ENCODE assay signal across 19 cellular contexts in the genomic region with DNA sequence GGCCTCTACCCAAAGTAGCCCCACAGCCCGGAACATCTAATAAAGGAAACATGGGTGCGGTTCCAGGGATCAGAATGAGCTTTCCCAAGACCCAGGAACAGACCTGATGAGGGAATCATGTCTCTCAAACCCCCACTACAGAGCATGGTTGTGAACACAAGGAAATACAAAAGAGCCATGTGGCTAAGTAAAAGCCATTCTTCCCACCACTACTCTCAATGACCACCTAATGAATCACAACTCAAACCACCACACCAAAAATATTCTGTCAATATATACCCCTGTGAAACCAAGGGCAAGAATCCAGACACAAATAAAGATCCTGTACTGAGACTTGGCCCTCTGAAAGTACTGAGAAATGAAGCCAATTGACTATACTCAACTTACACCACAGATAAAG. TPM values are rescaled to one million over a fixed set of nuclear protein-coding genes. Genes with fewer than 3 reads are reported as not detected.
DNase-seq lines count a peak whose midpoint lies in the region; ATAC-seq and TF ChIP-seq lines count a peak whose summit lies in the region.
"Had no signal": no experiment of that assay in that cellular context is flagged by ENCODE, and none has a peak within 500 bp of the region (broad histone marks: within the 10 kb centered on the region; RNA-seq: fewer than 3 reads in every experiment).

No MANE protein-coding gene starts in this region.

- intact Hi-C loops in PC-3 (cut with micrococcal nuclease) (no loop called here), lower leg skin (cut with DNase I; ENCODE audit: low total_unique reads) (no loop called here)

- H3K4me1 ChIP-seq in GM23338 (ENCODE audit: insufficient read depth): no peaks in the 10 kb centered on the region
- H3K4me1 ChIP-seq in PC-3 (ENCODE audit: insufficient read depth, low read length): no peaks in the 10 kb centered on the region; the same call in 1 of the 2 replicates
- peaks cover 3% of the 10 kb centered on the region for H3K4me1 ChIP-seq in mesenchymal stem cell (ENCODE audit: control insufficient read depth, insufficient read depth, low read depth, low read length)
- H3K4me1 ChIP-seq: A549, BLaER1 had no signal

- no peak for TF ChIP-seq CTCF in GM23338 (conservative IDR thresholded peaks at IDR 0.05; ENCODE audit: low read depth in 2 of 2)
- TF ChIP-seq CTCF in PC-3 (conservative IDR thresholded peaks at IDR 0.05; ENCODE audit: low read depth, low read length): no peak
- TF ChIP-seq CTCF in lower leg skin (IDR thresholded peaks at IDR 0.05): no peak

- no peak overlapping the region for H2BK5ac ChIP-seq in mesenchymal stem cell (ENCODE audit: low read depth, low read length, poor library complexity, severe bottlenecking)

- H3K36me3 ChIP-seq in GM23338 (ENCODE audit: insufficient read depth): no peaks in the 10 kb centered on the region
- no peaks in the 10 kb centered on the region for H3K36me3 ChIP-seq in PC-3 (ENCODE audit: low read depth, low read length)
- no peaks in the 10 kb centered on the region for H3K36me3 ChIP-seq in mesenchymal stem cell (ENCODE audit: control insufficient read depth in 1 of 2, insufficient read depth in 2 of 2, low read depth in 1 of 2, low read length in 2 of 2)
- H3K36me3 ChIP-seq: BLaER1 had no signal

- no peak overlapping the region for H3K4ac ChIP-seq in mesenchymal stem cell (ENCODE audit: low read depth in 1 of 2, low read length in 2 of 2)

- H2BK120ac ChIP-seq in mesenchymal stem cell (ENCODE audit: low read depth, low read length): no peak overlapping the region

- peaks cover 4% of the 10 kb centered on the region for H3K27me3 Mint-ChIP-seq in GM23338 (ENCODE audit: insufficient read depth, low read depth, poor library complexity)
- H3K27me3 Mint-ChIP-seq: CD4-positive, alpha-beta memory T cell; IgD-negative memory B cell had no signal

- POLR2A ChIA-PET in PC-3 (lab: Charles Lee; ENCODE audit: unreplicated experiment): no interaction called here

- H2BK15ac ChIP-seq in mesenchymal stem cell (ENCODE audit: low read depth, poor library complexity, severe bottlenecking): no peak overlapping the region

- H3K4me2 ChIP-seq in GM23338 (no peak overlapping the region), PC-3 (ENCODE audit: low read length) (no peak overlapping the region), mesenchymal stem cell (ENCODE audit: low read length, poor library complexity, severe bottlenecking) (peak overlapping the region; percentile 5)
- H3K4me2 ChIP-seq: A549, BLaER1 had no signal

- H3K4me1 Mint-ChIP-seq in GM23338: no peaks in the 10 kb centered on the region; the same call in 2 of the 3 replicates
- H3K4me1 Mint-ChIP-seq: CD14-positive monocyte; CD4-positive, alpha-beta memory T cell; IgD-negative memory B cell had no signal

- H3K27ac ChIP-seq in GM23338 (ENCODE audit: low read depth) (no peak overlapping the region), PC-3 (ENCODE audit: low read length) (no peak overlapping the region), mesenchymal stem cell (ENCODE audit: low read length, poor library complexity, severe bottlenecking) (no peak overlapping the region)
- H3K27ac ChIP-seq: 22Rv1, A549, BLaER1, GM23248 had no signal

- DNase-seq in GM23338 (ENCODE audit: low spot score): no peak
- peak; percentile 8 for DNase-seq in PC-3
- DNase-seq in mesenchymal stem cell: no peak
- DNase-seq in renal cortical epithelial cell (ENCODE audit: low read depth): peak; percentile 47
- no peak for DNase-seq in AG20443 (ENCODE audit: low spot score)
- no peak for DNase-seq in lower leg skin (ENCODE audit: low spot score in 2 of 2)
- DNase-seq in DMS153 (lab: John Stamatoyannopoulos, UW): no peak
- DNase-seq: CD4-positive, alpha-beta memory T cell; DMS79 treated with DMSO at 0.1 percent for 48 hours; GF-D8; GM23248; HCEC 1CT had no signal

- CTCF ChIA-PET in PC-3 (lab: Charles Lee): no interaction called here

- no peaks in the 10 kb centered on the region for H3F3A ChIP-seq in GM23338 (replicated peaks; ENCODE audit: low read depth)
- no peaks in the 10 kb centered on the region for H3F3A ChIP-seq in PC-3 (ENCODE audit: low read length, unreplicated experiment)

- H3K23ac ChIP-seq in mesenchymal stem cell (ENCODE audit: low read length in 2 of 2): no peak overlapping the region

- WGBS in mesenchymal stem cell: 91% methylated on average over 2 of the region's 2 CpGs
- whole genome bisulfite sequencing in lower leg skin, 2 donors: 90 to 93% methylated on average over 2 of the region's 2 CpGs

- H3K4me3 Mint-ChIP-seq in GM23338: no peak overlapping the region
- H3K4me3 Mint-ChIP-seq: CD14-positive monocyte; CD4-positive, alpha-beta memory T cell; IgD-negative memory B cell had no signal

- H3K27me3 ChIP-seq in GM23338 (ENCODE audit: insufficient read depth) (no peaks in the 10 kb centered on the region), PC-3 (ENCODE audit: low read length) (no peaks in the 10 kb centered on the region), mesenchymal stem cell (ENCODE audit: control insufficient read depth in 1 of 2, insufficient read depth in 1 of 2, low read length in 2 of 2) (no peaks in the 10 kb centered on the region)
- H3K27me3 ChIP-seq: BLaER1 had no signal

- no peak overlapping the region for H3K14ac ChIP-seq in mesenchymal stem cell (ENCODE audit: low read length in 2 of 2)

- H4K20me1 ChIP-seq in GM23338 (replicated peaks; ENCODE audit: insufficient read depth) (no peaks in the 10 kb centered on the region), PC-3 (ENCODE audit: low read length) (no peaks in the 10 kb centered on the region)
- H4K20me1 ChIP-seq: BLaER1 had no signal

- TF ChIP-seq POLR2A in lower leg skin (IDR thresholded peaks at IDR 0.05): no peak

- H3K9me3 Mint-ChIP-seq in GM23338: peaks cover 38% of the 10 kb centered on the region

- H2AFZ ChIP-seq in GM23338 (0 out of 2 replicates have a peak overlapping the region, but pooled peaks have one; percentile 23), PC-3 (ENCODE audit: low read length) (no peak overlapping the region), mesenchymal stem cell (ENCODE audit: low read depth, low read length) (no peak overlapping the region)
- H2AFZ ChIP-seq: GM23248 had no signal

- no peak overlapping the region for H2AK5ac ChIP-seq in mesenchymal stem cell (ENCODE audit: low read length, severe bottlenecking)

- H3K9me3 ChIP-seq in PC-3 (ENCODE audit: low read length) (no peaks in the 10 kb centered on the region), mesenchymal stem cell (ENCODE audit: control insufficient read depth, low read length) (peaks cover 24% of the 10 kb centered on the region)
- H3K9me3 ChIP-seq: BLaER1 had no signal

- H3K9ac ChIP-seq in PC-3 (ENCODE audit: low read length) (no peak overlapping the region), mesenchymal stem cell (ENCODE audit: low read length) (no peak overlapping the region)
- H3K9ac ChIP-seq: BLaER1, GM23248 had no signal

- no peak overlapping the region for H4K8ac ChIP-seq in mesenchymal stem cell (ENCODE audit: low read length)

- no peak overlapping the region for H3K27ac Mint-ChIP-seq in GM23338
- H3K27ac Mint-ChIP-seq: CD14-positive monocyte; CD4-positive, alpha-beta memory T cell; IgD-negative memory B cell had no signal

- no peak overlapping the region for H4K91ac ChIP-seq in mesenchymal stem cell (ENCODE audit: low read length)

- no peak overlapping the region for H2BK12ac ChIP-seq in mesenchymal stem cell (ENCODE audit: low read length in 2 of 2)

- ATAC-seq in GM23338 (no peak), PC-3 (no peak)
- ATAC-seq: A549, GM12878, HepG2 had no signal

- H3K9me2 ChIP-seq in GM23338 (ENCODE audit: insufficient read depth) (peaks cover 16% of the 10 kb centered on the region), PC-3 (replicated peaks; ENCODE audit: low read length) (no peaks in the 10 kb centered on the region)

- no peaks in the 10 kb centered on the region for H3K79me2 ChIP-seq in GM23338 (replicated peaks; ENCODE audit: insufficient read depth)
- H3K79me2 ChIP-seq in PC-3 (ENCODE audit: low read length): no peaks in the 10 kb centered on the region

- BruUV-seq in PC-3 (replicated peaks; lab: Mats Ljungman, UMichigan): no TSS peak

- no peaks in the 10 kb centered on the region for H3K79me1 ChIP-seq in mesenchymal stem cell (replicated peaks; ENCODE audit: low read length, poor library complexity, severe bottlenecking)

- H3K4me3 ChIP-seq in GM23338 (no peak overlapping the region), PC-3 (ENCODE audit: low read length) (no peak overlapping the region), mesenchymal stem cell (ENCODE audit: insufficient read depth in 1 of 2, low read depth in 1 of 2, low read length in 2 of 2) (no peak overlapping the region), lower leg skin (ENCODE audit: low read depth, poor library complexity, severe bottlenecking) (no peak overlapping the region)
- H3K4me3 ChIP-seq: A549, BLaER1, GM12878, GM23248 had no signal

- peaks cover 22% of the 10 kb centered on the region; the same call in 2 of the 3 replicates for H3K36me3 Mint-ChIP-seq in GM23338 (ENCODE audit: low read depth)
- H3K36me3 Mint-ChIP-seq: CD14-positive monocyte; CD4-positive, alpha-beta memory T cell; IgD-negative memory B cell had no signal

- no peak overlapping the region for H3K18ac ChIP-seq in mesenchymal stem cell (ENCODE audit: low read depth in 1 of 2, low read length in 2 of 2)

TF ChIP-seq in GM23338, 12 proteins besides CTCF, POLR2A, EP300 and RAD21 (continues in another document):
- TF ChIP-seq CREB1 (CRISPR knock-in tag; IDR thresholded peaks at IDR 0.05; ENCODE audit: low read depth): no peak

RNA-seq across cellular contexts. Expression of gene COL21A1, which starts 20.9 kb away (rescaled TPM):
- total RNA-seq in GM23338 (2014; rRNA removed; shearing (Covaris generic)): 6.1 and 6.2 TPM in 2 replicates
- 3.4 and 5.0 TPM in 2 replicates for polyA plus RNA-seq in GM23338 (2016; fragmentation: Nextera tagmentation; extraction: Ambion mirVana)
- total RNA-seq in PC-3 (2014; rRNA removed) (0.35 and 1.0 TPM in 2 replicates), renal cortical epithelial cell (0.50 TPM in 1 of 2 replicates, not detected in the other), lower leg skin (1 to 10 TPM; 1.9 to 8.3 (median 5.4) TPM)
- 4.0 TPM for polyA plus RNA-seq in mesenchymal stem cell (2013, experiment 1 of 2)
- 3.9 TPM for polyA plus RNA-seq in mesenchymal stem cell (2013, experiment 2 of 2)
- total RNA-seq: CD4-positive, alpha-beta memory T cell; GM12878; HepG2 had no signal
- polyA plus RNA-seq: CD14-positive monocyte; CD4-positive, alpha-beta memory T cell; GM23248; IgD-negative memory B cell had no signal

Comparison
In these comparisons a context has a peak if more than half of its experiments do, and no peak if none do; other contexts are left out.
1. DNase-seq: peak in PC-3 (single experiment) and renal cortical epithelial cell (single experiment); none in GM23338 (single experiment), mesenchymal stem cell (single experiment), AG20443 (single experiment), lower leg skin (0 of 2) and DMS153 (single experiment).